Comparison of ENCODE assay signal across 8 cellular contexts in the genomic region with DNA sequence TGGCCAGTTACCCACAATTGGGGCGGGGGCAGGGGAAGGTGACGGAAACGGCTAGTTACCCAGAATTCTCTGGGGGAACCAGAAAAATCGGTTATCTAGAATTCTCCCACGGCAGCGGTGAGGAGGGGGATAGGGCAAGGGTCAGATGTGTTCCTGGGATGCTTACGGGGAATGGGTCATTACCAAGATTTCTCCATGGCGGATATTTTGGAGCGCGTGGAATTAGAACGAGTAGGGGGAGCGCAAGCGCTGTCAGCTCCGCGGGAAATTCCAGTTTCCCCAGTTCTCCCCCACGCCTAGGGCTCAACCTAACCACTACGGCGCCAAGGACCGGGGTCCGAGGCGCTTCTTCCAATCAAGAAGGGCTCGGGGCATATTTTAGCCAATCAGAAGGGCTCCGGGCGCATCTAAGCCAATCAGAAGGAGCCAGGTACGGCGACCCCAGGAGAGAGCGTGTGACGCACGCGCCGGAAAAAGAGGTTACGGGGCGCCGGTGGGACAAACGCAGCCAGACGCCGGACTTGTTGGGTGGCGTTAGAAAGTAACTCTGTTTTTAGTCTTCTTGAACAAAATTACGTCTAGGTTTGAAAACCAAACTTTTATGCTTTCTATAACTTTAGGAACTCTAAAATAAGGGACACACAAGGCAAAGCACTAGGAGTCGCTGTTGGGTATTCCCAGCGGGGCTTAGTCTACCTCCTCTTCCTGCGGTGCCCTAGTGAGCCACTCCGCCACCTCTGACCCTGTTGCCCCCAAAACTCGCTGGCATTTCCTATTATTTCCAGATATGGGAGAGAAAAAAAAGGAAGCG. TPM values are rescaled to one million over a fixed set of nuclear protein-coding genes. Genes with fewer than 3 reads are reported as not detected.
DNase-seq lines count a peak whose midpoint lies in the region; ATAC-seq, FAIRE-seq and TF ChIP-seq lines count a peak whose summit lies in the region.

A gene with protein sequence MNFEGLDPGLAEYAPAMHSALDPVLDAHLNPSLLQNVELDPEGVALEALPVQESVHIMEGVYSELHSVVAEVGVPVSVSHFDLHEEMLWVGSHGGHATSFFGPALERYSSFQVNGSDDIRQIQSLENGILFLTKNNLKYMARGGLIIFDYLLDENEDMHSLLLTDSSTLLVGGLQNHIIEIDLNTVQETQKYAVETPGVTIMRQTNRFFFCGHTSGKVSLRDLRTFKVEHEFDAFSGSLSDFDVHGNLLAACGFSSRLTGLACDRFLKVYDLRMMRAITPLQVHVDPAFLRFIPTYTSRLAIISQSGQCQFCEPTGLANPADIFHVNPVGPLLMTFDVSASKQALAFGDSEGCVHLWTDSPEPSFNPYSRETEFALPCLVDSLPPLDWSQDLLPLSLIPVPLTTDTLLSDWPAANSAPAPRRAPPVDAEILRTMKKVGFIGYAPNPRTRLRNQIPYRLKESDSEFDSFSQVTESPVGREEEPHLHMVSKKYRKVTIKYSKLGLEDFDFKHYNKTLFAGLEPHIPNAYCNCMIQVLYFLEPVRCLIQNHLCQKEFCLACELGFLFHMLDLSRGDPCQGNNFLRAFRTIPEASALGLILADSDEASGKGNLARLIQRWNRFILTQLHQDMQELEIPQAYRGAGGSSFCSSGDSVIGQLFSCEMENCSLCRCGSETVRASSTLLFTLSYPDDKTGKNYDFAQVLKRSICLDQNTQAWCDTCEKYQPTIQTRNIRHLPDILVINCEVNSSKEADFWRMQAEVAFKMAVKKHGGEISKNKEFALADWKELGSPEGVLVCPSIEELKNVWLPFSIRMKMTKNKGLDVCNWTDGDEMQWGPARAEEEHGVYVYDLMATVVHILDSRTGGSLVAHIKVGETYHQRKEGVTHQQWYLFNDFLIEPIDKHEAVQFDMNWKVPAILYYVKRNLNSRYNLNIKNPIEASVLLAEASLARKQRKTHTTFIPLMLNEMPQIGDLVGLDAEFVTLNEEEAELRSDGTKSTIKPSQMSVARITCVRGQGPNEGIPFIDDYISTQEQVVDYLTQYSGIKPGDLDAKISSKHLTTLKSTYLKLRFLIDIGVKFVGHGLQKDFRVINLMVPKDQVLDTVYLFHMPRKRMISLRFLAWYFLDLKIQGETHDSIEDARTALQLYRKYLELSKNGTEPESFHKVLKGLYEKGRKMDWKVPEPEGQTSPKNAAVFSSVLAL (minus strand): TSS at position 322 of the 811 bp plus-strand sequence. CDS start 906 bp downstream, outside the sequence.

- POLR2A ChIA-PET in HepG2 (lab: Yijun Ruan, JAX): interaction anchor here (0.7 to 4.7 kb wide), 22 partner anchors 9 to 778 kb away, joined by 3 to 81 read pairs (median 4); a partner anchor contains a TSS

- no peak for TF ChIP-seq EP300 in HepG2 (IDR thresholded peaks at IDR 0.05; ENCODE audit: low read depth in 2 of 2, low read length in 2 of 2)
- TF ChIP-seq EP300 in HepG2 (CRISPR knock-in tag; IDR thresholded peaks at IDR 0.05; ENCODE audit: borderline replicate concordance): no peak

- peak; percentile 67 for FAIRE-seq in HepG2 (lab: Jason Lieb, UNC)

- peaks cover 48% of the 10 kb centered on the region for H3K4me1 ChIP-seq in HepG2 (ENCODE audit: insufficient read depth, low read length)

- H3K27ac ChIP-seq in HepG2 (ENCODE audit: extremely low read length, insufficient read depth, low read length): peak within 1 kb of the TSS; percentile 88

- H3K9ac ChIP-seq in HepG2 (ENCODE audit: insufficient read depth, low read depth, low read length): peak within 1 kb of the TSS; percentile 83

- TF ChIP-seq RAD21 in HepG2 (CRISPR knock-in tag; IDR thresholded peaks at IDR 0.05): peak; percentile 67; the same call in 1 of the 2 replicates

- in situ Hi-C loops in HepG2 (cut with HindIII; ENCODE audit: extremely low pct_ligation_motif_present, low pct_unique_long_range_greater_than_20kb): no loop called here

- intact Hi-C loops in HepG2 (cut with micrococcal nuclease; ENCODE audit: unreplicated experiment): loop anchor here (1.0 kb wide), 1 partner anchor 130 kb away; no protein-coding TSS in a partner anchor

- peak; percentile 72 to 74 for TF ChIP-seq POLR2A in HepG2 (IDR thresholded peaks at IDR 0.05; ENCODE audit: insufficient read depth in 1 of 2, low read depth in 2 of 2, low read length in 2 of 2)

- under 1% methylated on average over 26 of the region's 45 CpGs for WGBS in HepG2 (ENCODE audit: low lambda C conversion rate)

- H3K4me3 ChIP-seq in HepG2 (replicated peaks in 1 of 3; ENCODE audit: insufficient read depth in 1 of 3, low read depth in 2 of 3, low read length in 3 of 3): peak within 1 kb of the TSS; percentile 60 to 74 (median 71)

- peak; percentile 96 for DNase-seq in CD1c-positive myeloid dendritic cell (ENCODE audit: extremely low spot score)
- peak; percentile 94 for DNase-seq in NCI-H748 treated with DMSO at 0.1 percent for 48 hours (lab: John Stamatoyannopoulos, UW)
- DNase-seq in activated CD4-positive, alpha-beta T cell treated with anti-CD3 and anti-CD28 coated beads, Interleukin-2, amount 50 U/mL, for 24 hours (ENCODE audit: low read depth in 1 of 2, low spot score in 1 of 2): peak; percentile 74 to 94
- DNase-seq in dermis blood vessel endothelial cell: peak; percentile 99
- peak; percentile 96 for DNase-seq in HepG2 (ENCODE audit: low spot score)
- DNase-seq in stimulated activated CD4-positive, alpha-beta T cell treated with anti-CD3 and anti-CD28 coated beads, Interleukin-4, amount 100 ng/mL, for 1 hour: peak; percentile 90

- H3K4me2 ChIP-seq in HepG2 (ENCODE audit: low read depth, low read length): peak within 1 kb of the TSS; percentile 88

- H3K36me3 ChIP-seq in HepG2 (replicated peaks in 1 of 2; ENCODE audit: control insufficient read depth in 1 of 2, insufficient read depth in 2 of 2, low read length in 2 of 2): no peaks in the 10 kb centered on the region

- no peaks in the 10 kb centered on the region for H4K20me1 ChIP-seq in HepG2 (ENCODE audit: insufficient read depth, low read length)

- H3K9me3 ChIP-seq in HepG2 (ENCODE audit: low read length): no peaks in the 10 kb centered on the region

- CTCF ChIA-PET in HepG2 (lab: Yijun Ruan, JAX; ENCODE audit: low intra/inter-chr PET ratio, low total read pairs): interaction anchor here (2.0 kb wide), 1 partner anchor 130 kb away, joined by 5 read pairs; no protein-coding TSS in a partner anchor

- BruUV-seq in HepG2 (replicated peaks; lab: Mats Ljungman, UMichigan): no TSS peak

- TF ChIP-seq CTCF in HepG2 (CRISPR knock-in tag; IDR thresholded peaks at IDR 0.05): no peak; the same call in 1 of the 2 replicates

- H3K79me2 ChIP-seq in HepG2 (ENCODE audit: insufficient read depth, low read length): no peaks in the 10 kb centered on the region

- ATAC-seq in GM19395 (IDR thresholded peaks at IDR 0.05; ENCODE audit: unreplicated experiment) (peak; percentile 94), HG03565 (IDR thresholded peaks at IDR 0.05; ENCODE audit: unreplicated experiment) (peak; percentile 85), HepG2 (peak; percentile 99)

- peak within 1 kb of the TSS; percentile 49 for H2AFZ ChIP-seq in HepG2 (ENCODE audit: low read length)

- H3K27me3 ChIP-seq in HepG2 (ENCODE audit: control insufficient read depth in 1 of 2, insufficient read depth in 2 of 2, low read length in 2 of 2): no peaks in the 10 kb centered on the region; a peak in 1 of 5 replicates

TF ChIP-seq in HepG2, 621 proteins besides CTCF, POLR2A, EP300 and RAD21 (continues in another document):
- TF ChIP-seq, protein P1, sequence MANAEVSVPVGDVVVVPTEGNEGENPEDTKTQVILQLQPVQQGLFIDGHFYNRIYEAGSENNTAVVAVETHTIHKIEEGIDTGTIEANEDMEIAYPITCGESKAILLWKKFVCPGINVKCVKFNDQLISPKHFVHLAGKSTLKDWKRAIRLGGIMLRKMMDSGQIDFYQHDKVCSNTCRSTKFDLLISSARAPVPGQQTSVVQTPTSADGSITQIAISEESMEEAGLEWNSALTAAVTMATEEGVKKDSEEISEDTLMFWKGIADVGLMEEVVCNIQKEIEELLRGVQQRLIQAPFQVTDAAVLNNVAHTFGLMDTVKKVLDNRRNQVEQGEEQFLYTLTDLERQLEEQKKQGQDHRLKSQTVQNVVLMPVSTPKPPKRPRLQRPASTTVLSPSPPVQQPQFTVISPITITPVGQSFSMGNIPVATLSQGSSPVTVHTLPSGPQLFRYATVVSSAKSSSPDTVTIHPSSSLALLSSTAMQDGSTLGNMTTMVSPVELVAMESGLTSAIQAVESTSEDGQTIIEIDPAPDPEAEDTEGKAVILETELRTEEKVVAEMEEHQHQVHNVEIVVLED (CRISPR knock-in tag; IDR thresholded peaks at IDR 0.05; ENCODE audit: borderline replicate concordance): peak; percentile 93
- no peak for TF ChIP-seq TBP (CRISPR knock-in tag; IDR thresholded peaks at IDR 0.05)
- no peak for TF ChIP-seq ZFYVE20 (CRISPR knock-in tag; IDR thresholded peaks at IDR 0.05; ENCODE audit: borderline replicate concordance, low read depth)
- no peak for TF ChIP-seq ZNF383 (CRISPR knock-in tag; IDR thresholded peaks at IDR 0.05; ENCODE audit: borderline replicate concordance)
- no peak for TF ChIP-seq FOXO1 (CRISPR knock-in tag; IDR thresholded peaks at IDR 0.05)

RNA-seq across cellular contexts. Expression of the gene that starts here (rescaled TPM):
- total RNA-seq in dermis blood vessel endothelial cell (16.8 and 24.2 TPM in 2 replicates), HepG2 (2016; rRNA removed; fragmentation: Illumina TruSeq; extraction: Trizol) (14.8 and 27.2 TPM in 2 replicates)
- total RNA-seq in HepG2 (2016; cell fraction: cytosol; rRNA removed; fragmentation: Illumina TruSeq; extraction: Trizol; ENCODE audit: low read depth): 1.6 and 2.2 TPM in 2 replicates
- total RNA-seq in HepG2 (2016; cell fraction: insoluble cytoplasmic fraction; rRNA removed; fragmentation: Illumina TruSeq; extraction: Trizol): 12.7 and 29.9 TPM in 2 replicates
- total RNA-seq in HepG2 (2016; cell fraction: membrane; rRNA removed; fragmentation: Illumina TruSeq; extraction: Trizol): 4.4 and 4.6 TPM in 2 replicates
- 46.3 and 53.3 TPM in 2 replicates for total RNA-seq in HepG2 (2016; cell fraction: nucleus; rRNA removed; fragmentation: Illumina TruSeq; extraction: Trizol)
- polyA plus RNA-seq in HepG2 (2011; rRNA removed): 61.1 and 68.5 TPM in 2 replicates
- 10.4 and 10.7 TPM in 2 replicates for polyA plus RNA-seq in HepG2 (2011; cell fraction: cytosol; rRNA removed)
- 745 and 829 TPM in 2 replicates for polyA plus RNA-seq in HepG2 (2011; cell fraction: nucleus; rRNA removed)
- 59.3 and 76.5 TPM in 2 replicates for polyA plus RNA-seq in HepG2 (2012)
- polyA plus RNA-seq in HepG2 (2016; cell fraction: cytosol; fragmentation: Illumina TruSeq; extraction: Trizol; ENCODE audit: low read depth): 0.83 TPM in 2 replicates
- 11.7 and 13.2 TPM in 2 replicates for polyA plus RNA-seq in HepG2 (2016; cell fraction: insoluble cytoplasmic fraction; fragmentation: Illumina TruSeq; extraction: Trizol; ENCODE audit: low read depth)
- 1.2 and 2.0 TPM in 2 replicates for polyA plus RNA-seq in HepG2 (2016; cell fraction: membrane; fragmentation: Illumina TruSeq; extraction: Trizol; ENCODE audit: low read depth)
- 117 and 129 TPM in 2 replicates for polyA plus RNA-seq in HepG2 (2016; cell fraction: nucleus; fragmentation: Illumina TruSeq; extraction: Trizol; ENCODE audit: insufficient read depth, low read depth)
- 28.0 and 50.8 TPM in 2 replicates for polyA minus RNA-seq in HepG2 (2011; rRNA and poly(A)+ RNA removed; ENCODE audit: low replicate concordance)
- 6.0 and 6.1 TPM in 2 replicates for polyA minus RNA-seq in HepG2 (2011; cell fraction: cytosol; rRNA and poly(A)+ RNA removed)
- polyA minus RNA-seq in HepG2 (2011; cell fraction: nucleus; rRNA and poly(A)+ RNA removed): 91.0 and 105 TPM in 2 replicates

Comparison
In these comparisons a context has a peak if more than half of its experiments do, and no peak if none do; other contexts are left out.
1. Peak in every context shown above with its lines: DNase-seq, ATAC-seq, H3K4me3 ChIP-seq and H3K27ac ChIP-seq.